10 cellular contexts compared by ENCODE assay signal in the genomic region with DNA sequence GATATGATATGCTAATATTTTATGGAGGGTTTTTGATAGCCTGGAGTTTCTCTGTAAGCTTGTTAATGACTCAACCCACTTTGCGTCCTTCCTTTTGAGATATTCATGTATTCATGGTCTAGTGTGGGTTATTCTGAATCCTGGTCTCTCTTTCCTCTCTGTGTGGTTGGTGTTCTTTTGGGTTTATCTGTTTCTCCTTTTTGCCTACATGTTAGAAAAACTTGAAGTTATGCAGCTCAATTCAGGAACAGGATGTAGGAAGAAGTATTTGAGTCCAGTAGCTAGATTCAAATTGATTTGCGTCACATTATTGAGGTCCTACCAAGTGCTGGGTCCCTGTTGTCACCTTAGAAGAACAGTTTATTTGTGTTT. TPM values are rescaled to one million over a fixed set of nuclear protein-coding genes. Genes with fewer than 3 reads are reported as not detected.
A peak's percentile ranks its signal among the peaks of the same experiment; 100 is the strongest.
DNase-seq lines count a peak whose midpoint lies in the region; ATAC-seq and TF ChIP-seq lines count a peak whose summit lies in the region.
"Had no signal": no experiment of that assay in that cellular context is flagged by ENCODE, and none has a peak within 500 bp of the region (broad histone marks: within the 10 kb centered on the region; RNA-seq: fewer than 3 reads in every experiment).

No MANE protein-coding gene starts in this region.

- no peak overlapping the region for H2AFZ ChIP-seq in mammary epithelial cell (ENCODE audit: low read depth, low read length)

- dilution Hi-C loops in mammary epithelial cell (cut with HindIII; ENCODE audit: low sequenced_read_pairs): loop anchor here (5.0 kb wide), 1 partner anchor 53 kb away; no protein-coding TSS in a partner anchor

- TSS peak; percentile 68 for BruUV-seq in mammary epithelial cell (replicated peaks; lab: Mats Ljungman, UMichigan)

- H3K27me3 ChIP-seq in DOHH2 (ENCODE audit: control insufficient read depth, low read length): no peaks in the 10 kb centered on the region
- H3K27me3 ChIP-seq in mammary epithelial cell (ENCODE audit: insufficient read depth, low read length): no peaks in the 10 kb centered on the region

- H3K36me3 ChIP-seq in DOHH2 (ENCODE audit: control insufficient read depth, low read length) (no peaks in the 10 kb centered on the region), mammary epithelial cell (ENCODE audit: insufficient read depth, low read length) (no peaks in the 10 kb centered on the region)

- in situ Hi-C loops in mammary epithelial cell (cut with MboI; ENCODE audit: low sequenced_read_pairs in 2 of 2): no loop called here

- CTCF ChIA-PET in mammary epithelial cell (lab: Charles Lee; ENCODE audit: low non-redundant PET): no interaction called here

- H3K27me3 Mint-ChIP-seq in osteocyte (ENCODE audit: unreplicated experiment): no peaks in the 10 kb centered on the region

- DNase-seq in NB4 (ENCODE audit: low read depth): peak; percentile 52
- DNase-seq in mammary epithelial cell: no peak
- DNase-seq in osteocyte (ENCODE audit: extremely low spot score, unreplicated experiment): no peak
- DNase-seq in RPMI8226: no peak
- no peak for DNase-seq in NCI-H1105 treated with DMSO at 0.1 percent for 48 hours (lab: John Stamatoyannopoulos, UW)
- DNase-seq in hepatic stellate cell (ENCODE audit: low spot score): no peak
- DNase-seq: NCI-H1694 treated with DMSO at 0.1 percent for 48 hours; stimulated activated CD8-positive, alpha-beta memory T cell treated with anti-CD3 and anti-CD28 coated beads, Interleukin-4, amount 100 ng/mL, for 48 hours had no signal

- peaks cover 56% of the 10 kb centered on the region for H3K4me1 Mint-ChIP-seq in osteocyte (ENCODE audit: unreplicated experiment)

- no peaks in the 10 kb centered on the region for H3K9me3 Mint-ChIP-seq in osteocyte (ENCODE audit: unreplicated experiment)

- H3K27ac Mint-ChIP-seq in osteocyte (ENCODE audit: unreplicated experiment): peak overlapping the region; percentile 8

- H3K9me2 ChIP-seq in DOHH2 (replicated peaks; ENCODE audit: control insufficient read depth, low read length): no peaks in the 10 kb centered on the region

- TF ChIP-seq POLR2A in NB4 (IDR thresholded peaks at IDR 0.05; ENCODE audit: extremely low read depth, insufficient read length): no peak

- peak overlapping the region; percentile 54 for H3K4me2 ChIP-seq in DOHH2 (ENCODE audit: low read length)
- peak overlapping the region; percentile 63 for H3K4me2 ChIP-seq in mammary epithelial cell (ENCODE audit: insufficient read depth, low read depth, low read length)

- H3K27ac ChIP-seq in DOHH2 (ENCODE audit: low read depth, low read length): peak overlapping the region; percentile 57
- H3K27ac ChIP-seq in mammary epithelial cell (ENCODE audit: insufficient read depth, low read depth, low read length): peak overlapping the region; percentile 95

- H3K79me2 ChIP-seq in DOHH2 (ENCODE audit: control insufficient read depth, low read length): no peaks in the 10 kb centered on the region
- peaks cover 90% of the 10 kb centered on the region for H3K79me2 ChIP-seq in mammary epithelial cell (ENCODE audit: insufficient read depth, low read length)

- whole genome bisulfite sequencing in mammary epithelial cell (ENCODE audit: low coverage, missing lambda C conversion rate): 50% methylated on average over 2 of the region's 2 CpGs

- H3K36me3 Mint-ChIP-seq in osteocyte (ENCODE audit: unreplicated experiment): peaks cover 2% of the 10 kb centered on the region

- TF ChIP-seq CTCF in DOHH2 (IDR thresholded peaks at IDR 0.05; ENCODE audit: low read depth, low read length, poor library complexity, severe bottlenecking) (no peak), NB4 (IDR thresholded peaks at IDR 0.05; ENCODE audit: low read depth, low read length) (no peak), mammary epithelial cell (conservative IDR thresholded peaks at IDR 0.05 in 1 of 2, IDR thresholded peaks at IDR 0.05 in 1 of 2; ENCODE audit: extremely low read depth in 1 of 2, insufficient read depth in 1 of 2, low read depth in 1 of 2, low read length in 2 of 2) (no peak), osteocyte (IDR thresholded peaks at IDR 0.05) (no peak)

- H3K4me3 Mint-ChIP-seq in osteocyte (ENCODE audit: unreplicated experiment): no peak overlapping the region

- H3F3A ChIP-seq in DOHH2 (ENCODE audit: control insufficient read depth, insufficient read depth): no peaks in the 10 kb centered on the region

- ATAC-seq in GM21619 (IDR thresholded peaks at IDR 0.05; ENCODE audit: unreplicated experiment): no peak

- H3K9me3 ChIP-seq in DOHH2 (ENCODE audit: control insufficient read depth, insufficient read depth, low read length) (no peaks in the 10 kb centered on the region), mammary epithelial cell (replicated peaks; ENCODE audit: insufficient read depth, low read length) (no peaks in the 10 kb centered on the region)

- intact Hi-C loops in mammary epithelial cell (cut with micrococcal nuclease): loop anchor here (1.0 kb wide), 2 partner anchors 44 to 49 kb away; no protein-coding TSS in a partner anchor

- H3K9ac ChIP-seq in mammary epithelial cell (ENCODE audit: insufficient read depth, low read length): peak overlapping the region; percentile 71

- H4K20me1 ChIP-seq in DOHH2 (ENCODE audit: control insufficient read depth, insufficient read depth, low read depth, low read length) (no peaks in the 10 kb centered on the region), mammary epithelial cell (ENCODE audit: insufficient read depth, low read length) (no peaks in the 10 kb centered on the region)

- H3K4me3 ChIP-seq in DOHH2 (ENCODE audit: low read length): peak overlapping the region; percentile 33
- H3K4me3 ChIP-seq in NB4 (ENCODE audit: low read depth, low read length): no peak overlapping the region
- H3K4me3 ChIP-seq in mammary epithelial cell (replicated peaks in 1 of 3; ENCODE audit: insufficient read depth in 1 of 3, low read depth in 2 of 3, low read length in 3 of 3): no peak overlapping the region

- H3K4me1 ChIP-seq in DOHH2 (ENCODE audit: control insufficient read depth, low read length): peaks cover 61% of the 10 kb centered on the region
- peaks cover 60% of the 10 kb centered on the region for H3K4me1 ChIP-seq in mammary epithelial cell (ENCODE audit: insufficient read depth, low read length)

RNA-seq across cellular contexts. Expression of gene CMTM7, which starts 28.1 kb away (rescaled TPM):
- total RNA-seq in mammary epithelial cell (10 to 100 TPM; 35.8 to 62.1 TPM), osteocyte (14.7 and 17.8 TPM in 2 replicates)
- 78.0 TPM for polyA plus RNA-seq in mammary epithelial cell
- polyA minus RNA-seq in mammary epithelial cell: 105 TPM
